ENCODE assay signal across 12 cellular contexts in genomic region chr16:57756424-57757325, GRCh38. TPM values are rescaled to one million over a fixed set of nuclear protein-coding genes. Genes with fewer than 3 reads are reported as not detected.
A peak's percentile ranks its signal among the peaks of the same experiment; 100 is the strongest.
DNase-seq lines count a peak whose midpoint lies in the region; ATAC-seq and TF ChIP-seq lines count a peak whose summit lies in the region.
"Had no signal": no experiment of that assay in that cellular context is flagged by ENCODE, and none has a peak within 500 bp of the region (broad histone marks: within the 10 kb centered on the region; RNA-seq: fewer than 3 reads in every experiment).

No MANE protein-coding gene starts in this region.

- no peak overlapping the region for H2BK5ac ChIP-seq in H9 (ENCODE audit: insufficient read length, low read length)

- intact Hi-C loops in sciatic nerve (cut with DNase I): loop anchor here (5.0 to 10.0 kb wide), 2 partner anchors 111 to 238 kb away; no protein-coding TSS in a partner anchor

- H3K23me2 ChIP-seq in H9 (ENCODE audit: insufficient read length, low read depth, low read length, poor library complexity, severe bottlenecking): no peaks in the 10 kb centered on the region

- no peak overlapping the region for H3K14ac ChIP-seq in H9 (ENCODE audit: insufficient read depth, low read length)

- no CpG with 5 or more reads among the region's 15 CpGs for WGBS in H9 (ENCODE audit: extremely low coverage, insufficient read length, low lambda C conversion rate)

- no peaks in the 10 kb centered on the region for H3K9me3 Mint-ChIP-seq in activated naive CD4-positive, alpha-beta T cell treated with anti-CD3 and anti-CD28 coated beads, Interleukin-2, amount 50 U/mL, for 72 hours
- no peaks in the 10 kb centered on the region for H3K9me3 Mint-ChIP-seq in activated naive CD4-positive, alpha-beta T cell treated with anti-CD3 and anti-CD28 coated beads, Interleukin-2, amount 10 ng/mL, durations not matched to agents 7 days and 5 days
- H3K9me3 Mint-ChIP-seq in H9 (no peaks in the 10 kb centered on the region), T-cell (no peaks in the 10 kb centered on the region)
- H3K9me3 Mint-ChIP-seq: activated naive CD8-positive, alpha-beta T cell treated with anti-CD3 and anti-CD28 coated beads, Interleukin-2, amount 10 ng/mL, durations not matched to agents 7 days and 5 days had no signal

- H3K79me2 ChIP-seq in H9 (ENCODE audit: insufficient read depth, low read length): no peaks in the 10 kb centered on the region
- H3K79me2 ChIP-seq: parathyroid adenoma had no signal

- H3K23ac ChIP-seq in H9 (ENCODE audit: insufficient read length, low read depth, low read length): no peak overlapping the region

- no peaks in the 10 kb centered on the region for H3K4me1 Mint-ChIP-seq in activated naive CD4-positive, alpha-beta T cell treated with anti-CD3 and anti-CD28 coated beads, Interleukin-2, amount 10 ng/mL, durations not matched to agents 7 days and 5 days
- peaks cover 6 to 12% of the 10 kb centered on the region in 2 experiments for H3K4me1 Mint-ChIP-seq in H9
- H3K4me1 Mint-ChIP-seq in T-helper 17 cell: peaks cover 2% of the 10 kb centered on the region
- peaks cover 0 to 2% (median 0%) of the 10 kb centered on the region in 3 donors for H3K4me1 Mint-ChIP-seq in T-cell
- H3K4me1 Mint-ChIP-seq: activated naive CD8-positive, alpha-beta T cell treated with anti-CD3 and anti-CD28 coated beads, Interleukin-2, amount 10 ng/mL, durations not matched to agents 7 days and 5 days had no signal

- no peaks in the 10 kb centered on the region for H3K27me3 ChIP-seq in H9 (ENCODE audit: insufficient read depth, low read length)

- no peak overlapping the region for H2BK12ac ChIP-seq in H9 (ENCODE audit: insufficient read length, low read depth, low read length)

- no peaks in the 10 kb centered on the region; the same call in 1 of the 2 replicates for H3K4me1 ChIP-seq in H9 (ENCODE audit: insufficient read depth, low read length)
- H3K4me1 ChIP-seq: HAP-1, parathyroid adenoma had no signal

- POLR2A ChIA-PET in T-cell (lab: Charles Lee): interaction anchor here in 1 of 2 donors (0.5 kb wide), 1 partner anchor 87 kb away, joined by 3 read pairs; no protein-coding TSS in a partner anchor

- no peak overlapping the region for H4K91ac ChIP-seq in H9 (ENCODE audit: insufficient read length, low read depth, low read length)

- H4K5ac ChIP-seq in H9 (ENCODE audit: insufficient read length, low read depth, low read length): no peak overlapping the region

- no peak overlapping the region for H3K9ac ChIP-seq in H9 (ENCODE audit: extremely low read depth, insufficient read length, low read length)
- H3K9ac ChIP-seq: parathyroid adenoma had no signal

- no peak overlapping the region for H3K4me3 Mint-ChIP-seq in activated naive CD4-positive, alpha-beta T cell treated with anti-CD3 and anti-CD28 coated beads, Interleukin-2, amount 10 ng/mL, durations not matched to agents 7 days and 5 days
- H3K4me3 Mint-ChIP-seq in H9 (no peak overlapping the region), T-helper 17 cell (no peak overlapping the region), T-cell (no peak overlapping the region)
- H3K4me3 Mint-ChIP-seq: activated naive CD8-positive, alpha-beta T cell treated with anti-CD3 and anti-CD28 coated beads, Interleukin-2, amount 10 ng/mL, durations not matched to agents 7 days and 5 days had no signal

- ATAC-seq in activated naive CD4-positive, alpha-beta T cell treated with anti-CD3 and anti-CD28 coated beads, Interleukin-2, amount 50 U/mL, for 72 hours: peak; percentile 2 to 10
- peak; percentile 4 for ATAC-seq in T-helper 17 cell
- peak; percentile 6 for ATAC-seq in sciatic nerve
- no peak for ATAC-seq in T-cell (replicated peaks in 1 of 4)

- no peak overlapping the region for H2BK120ac ChIP-seq in H9 (ENCODE audit: low read depth, low read length, poor library complexity, severe bottlenecking)

- no peak overlapping the region for H2AFZ ChIP-seq in H9 (ENCODE audit: low read length)
- H2AFZ ChIP-seq: parathyroid adenoma, PC-9 had no signal

- CTCF ChIA-PET in activated naive CD4-positive, alpha-beta T cell treated with anti-CD3 and anti-CD28 coated beads, Interleukin-2, amount 10 ng/mL, durations not matched to agents 7 days and 5 days (lab: Charles Lee): interaction anchor here (0.6 to 1.8 kb wide), 10 partner anchors 11 to 319 kb away, joined by 3 to 8 read pairs (median 4); no protein-coding TSS in a partner anchor
- CTCF ChIA-PET in T-cell (lab: Charles Lee): interaction anchor here in 1 of 2 donors (0.6 to 1.3 kb wide), 2 partner anchors 20 to 171 kb away, joined by 3 to 9 read pairs; no protein-coding TSS in a partner anchor

- H3K9me3 ChIP-seq in H9 (ENCODE audit: control insufficient read depth, low read depth, low read length) (no peaks in the 10 kb centered on the region), T-helper 17 cell (ENCODE audit: control insufficient read depth, low read length, poor library complexity, severe bottlenecking) (no peaks in the 10 kb centered on the region)
- H3K9me3 ChIP-seq: HAP-1 had no signal

- no peak overlapping the region for H3T11ph ChIP-seq in H9 (ENCODE audit: low read length)

- no peaks in the 10 kb centered on the region for H3K79me1 ChIP-seq in H9 (ENCODE audit: insufficient read depth, low read depth, low read length, poor library complexity, severe bottlenecking)

- H3K27me3 Mint-ChIP-seq in activated naive CD4-positive, alpha-beta T cell treated with anti-CD3 and anti-CD28 coated beads, Interleukin-2, amount 10 ng/mL, durations not matched to agents 7 days and 5 days: no peaks in the 10 kb centered on the region
- H3K27me3 Mint-ChIP-seq in H9 (ENCODE audit: low read depth) (no peaks in the 10 kb centered on the region), T-helper 17 cell (no peaks in the 10 kb centered on the region), T-cell (no peaks in the 10 kb centered on the region)
- H3K27me3 Mint-ChIP-seq: activated naive CD8-positive, alpha-beta T cell treated with anti-CD3 and anti-CD28 coated beads, Interleukin-2, amount 10 ng/mL, durations not matched to agents 7 days and 5 days had no signal

- peaks cover 3% of the 10 kb centered on the region for H4K20me1 ChIP-seq in H9 (ENCODE audit: control insufficient read depth, insufficient read depth, insufficient read length)

- H3K18ac ChIP-seq in H9 (ENCODE audit: insufficient read length, low read depth, low read length): no peak overlapping the region

- H3K56ac ChIP-seq in H9 (ENCODE audit: insufficient read length, low read depth, low read length): no peak overlapping the region

- no peak for DNase-seq in activated naive CD4-positive, alpha-beta T cell treated with anti-CD3 and anti-CD28 coated beads, Interleukin-2, amount 50 U/mL, for 72 hours (ENCODE audit: low spot score in 2 of 2)
- no peak for DNase-seq in activated naive CD4-positive, alpha-beta T cell treated with anti-CD3 and anti-CD28 coated beads, Interleukin-2, amount 10 ng/mL, durations not matched to agents 7 days and 5 days
- DNase-seq in H9: peak; percentile 18
- DNase-seq in T-helper 17 cell: no peak
- no peak for DNase-seq in sciatic nerve (ENCODE audit: low spot score)
- no peak for DNase-seq in T-cell
- no peak for DNase-seq in NOMO-1 treated with DMSO at 0.1 percent for 48 hours (lab: John Stamatoyannopoulos, UW; ENCODE audit: unreplicated experiment)
- DNase-seq in KG1 (lab: John Stamatoyannopoulos, UW): no peak

- H3K4me2 ChIP-seq in H9 (ENCODE audit: insufficient read depth, insufficient read length, low read length): no peak overlapping the region
- H3K4me2 ChIP-seq: PC-9 had no signal

- TF ChIP-seq CTCF in H9 (conservative IDR thresholded peaks at IDR 0.05): no peak

- no peak overlapping the region for H3K27ac ChIP-seq in H9 (ENCODE audit: insufficient read length, low read depth, low read length)
- H3K27ac ChIP-seq: PC-9 had no signal

- no peak overlapping the region for H4K8ac ChIP-seq in H9 (replicated peaks; ENCODE audit: insufficient read length, low read depth, low read length)

- H3K36me3 Mint-ChIP-seq in activated naive CD4-positive, alpha-beta T cell treated with anti-CD3 and anti-CD28 coated beads, Interleukin-2, amount 50 U/mL, for 72 hours: no peaks in the 10 kb centered on the region
- no peaks in the 10 kb centered on the region for H3K36me3 Mint-ChIP-seq in activated naive CD4-positive, alpha-beta T cell treated with anti-CD3 and anti-CD28 coated beads, Interleukin-2, amount 10 ng/mL, durations not matched to agents 7 days and 5 days
- peaks cover 4 to 29% (median 25%) of the 10 kb centered on the region in 3 experiments; a peak in 6 of 7 replicates for H3K36me3 Mint-ChIP-seq in H9 (ENCODE audit: insufficient read depth in 1 of 3, low read depth in 3 of 3)
- peaks cover 4% of the 10 kb centered on the region for H3K36me3 Mint-ChIP-seq in T-helper 17 cell (ENCODE audit: low read depth)
- H3K36me3 Mint-ChIP-seq in T-cell: peaks cover 14% of the 10 kb centered on the region
- H3K36me3 Mint-ChIP-seq: activated naive CD8-positive, alpha-beta T cell treated with anti-CD3 and anti-CD28 coated beads, Interleukin-2, amount 10 ng/mL, durations not matched to agents 7 days and 5 days had no signal

- no peak overlapping the region for H2BK15ac ChIP-seq in H9 (ENCODE audit: low read depth, low read length)

- H3K4ac ChIP-seq in H9 (ENCODE audit: low read depth, low read length): no peak overlapping the region

- no peak overlapping the region for H2AK5ac ChIP-seq in H9 (ENCODE audit: insufficient read length, low read length)

- H2BK20ac ChIP-seq in H9 (ENCODE audit: low read depth, low read length, poor library complexity, severe bottlenecking): no peak overlapping the region

- peak overlapping the region in 1 of 2 donors; percentile 75 for H3K27ac Mint-ChIP-seq in activated naive CD4-positive, alpha-beta T cell treated with anti-CD3 and anti-CD28 coated beads, Interleukin-2, amount 50 U/mL, for 72 hours
- no peak overlapping the region for H3K27ac Mint-ChIP-seq in activated naive CD4-positive, alpha-beta T cell treated with anti-CD3 and anti-CD28 coated beads, Interleukin-2, amount 10 ng/mL, durations not matched to agents 7 days and 5 days
- H3K27ac Mint-ChIP-seq in H9 (no peak overlapping the region), T-helper 17 cell (no peak overlapping the region), T-cell (no peak overlapping the region)
- H3K27ac Mint-ChIP-seq: activated naive CD8-positive, alpha-beta T cell treated with anti-CD3 and anti-CD28 coated beads, Interleukin-2, amount 10 ng/mL, durations not matched to agents 7 days and 5 days had no signal

RNA-seq across cellular contexts. Expression of gene KATNB1, which starts 21.1 kb away (rescaled TPM):
- 10 to 100 TPM; 20.2 to 33.9 TPM for total RNA-seq in activated naive CD4-positive, alpha-beta T cell treated with anti-CD3 and anti-CD28 coated beads, Interleukin-2, amount 50 U/mL, for 72 hours
- total RNA-seq in H9 (2021) (25.7 and 29.9 TPM in 2 replicates), T-helper 17 cell (10 to 100 TPM; 24.3 to 27.3 TPM), sciatic nerve (14.7 TPM), T-cell (10 to 100 TPM; 23.0 to 28.0 (median 25.5) TPM)

RNA-seq across cellular contexts. Expression of gene KIFC3, which starts 45.6 kb away (rescaled TPM):
- under 1 TPM; 0.16 to 0.64 TPM for total RNA-seq in activated naive CD4-positive, alpha-beta T cell treated with anti-CD3 and anti-CD28 coated beads, Interleukin-2, amount 50 U/mL, for 72 hours
- total RNA-seq in H9 (2021) (3.5 and 5.0 TPM in 2 replicates), T-helper 17 cell (10 to 100 TPM in 1 of 2 donors, under 1 TPM in 1; 0.70 to 15.2 TPM), sciatic nerve (94.3 TPM), T-cell (1 to 10 TPM in 4 of 5 donors, under 1 TPM in 1; 0.78 to 4.1 (median 2.7) TPM)

Comparison
In these comparisons a context has a peak if more than half of its experiments do, and no peak if none do; other contexts are left out.
1. ATAC-seq: peak in activated naive CD4-positive, alpha-beta T cell treated with anti-CD3 and anti-CD28 coated beads, Interleukin-2, amount 50 U/mL, for 72 hours (2 of 2), T-helper 17 cell (single experiment) and sciatic nerve (single experiment); none in T-cell (0 of 4).